In the genomic region with DNA sequence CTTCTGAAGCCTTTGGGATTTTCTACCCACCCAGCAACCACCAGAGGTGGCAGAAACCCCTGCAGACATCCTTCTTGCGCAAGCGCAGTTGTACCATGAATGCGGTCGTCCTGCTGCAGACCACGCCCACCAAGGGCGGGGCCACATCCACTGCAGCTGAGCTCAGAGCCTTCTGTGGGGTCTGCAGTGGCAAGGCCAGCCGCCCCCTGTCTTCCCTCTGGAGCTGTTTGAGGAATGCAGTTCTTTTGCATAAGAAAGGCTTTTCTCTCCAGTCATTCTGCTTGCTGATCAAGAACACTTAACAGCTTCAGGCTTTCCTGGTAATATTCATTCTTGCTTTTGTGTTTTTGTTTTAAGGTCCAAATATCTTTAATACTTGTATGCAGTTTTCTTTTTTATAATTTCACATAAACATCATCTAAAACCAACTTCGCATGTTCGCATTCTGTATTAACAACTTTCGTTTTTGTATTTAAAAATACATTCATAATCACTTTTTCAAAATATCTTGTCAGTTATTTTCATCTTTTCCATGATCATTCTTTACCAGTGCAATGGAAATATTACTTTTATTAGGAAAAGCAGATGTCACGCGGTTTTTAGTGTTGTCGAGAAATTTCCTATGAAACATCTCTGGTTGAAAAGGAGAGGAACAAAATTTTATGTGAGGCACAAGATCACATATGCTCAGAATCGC, we compare ENCODE assay signal across 16 cellular contexts.
DNase-seq lines count a peak whose midpoint lies in the region; FAIRE-seq and TF ChIP-seq lines count a peak whose summit lies in the region.
"Had no signal": no experiment of that assay in that cellular context is flagged by ENCODE, and none has a peak within 500 bp of the region (broad histone marks: within the 10 kb centered on the region; RNA-seq: fewer than 3 reads in every experiment).

No MANE protein-coding gene starts in this region.

- peak overlapping the region; percentile 97 for H4K5ac ChIP-seq in H1 (ENCODE audit: insufficient read length, low read depth, low read length)

- peak in 1 of 2 experiments; percentile 37; a peak in 1 of 3 replicates for TF ChIP-seq EP300 in H1 (IDR thresholded peaks at IDR 0.05; ENCODE audit: borderline replicate concordance in 1 of 2, low read depth in 2 of 2, low read length in 2 of 2)

- WGBS in HUES64: 45% methylated on average over 14 of the region's 14 CpGs
- 40 to 100% methylated on average over 3 to 14 of the region's 14 CpGs for WGBS in H1 (ENCODE audit: extremely low coverage in 1 of 2, insufficient coverage in 1 of 2, insufficient read length in 1 of 2, insufficient replicate concordance in 2 of 2, low coverage in 1 of 2, low lambda C conversion rate in 2 of 2, missing lambda C conversion rate in 1 of 2), 2 experiments

- no peak overlapping the region for H3K14ac ChIP-seq in H1 (ENCODE audit: insufficient read length)

- H3K79me1 ChIP-seq in H1 (ENCODE audit: low read depth, low read length): no peaks in the 10 kb centered on the region

- TF ChIP-seq POLR2A in H1 (IDR thresholded peaks at IDR 0.05; ENCODE audit: control extremely low read depth in 1 of 2, low read depth in 2 of 2, low read length in 2 of 2): no peak; a peak in 1 of 3 replicates

- peak; percentile 88 to 97 for DNase-seq in H1 (ENCODE audit: low read depth in 1 of 2, low spot score in 2 of 2)
- peak; percentile 57 for DNase-seq in iPS-NIHi11 (ENCODE audit: low spot score)
- DNase-seq in retinal pigment epithelial cell (ENCODE audit: low read depth): peak; percentile 16
- no peak for DNase-seq in NCI-H510A (lab: John Stamatoyannopoulos, UW)
- DNase-seq in stimulated activated CD4-positive, alpha-beta T cell treated with anti-CD3 and anti-CD28 coated beads, Interleukin-2, amount 100 ng/mL, for 48 hours: no peak
- DNase-seq in stimulated activated naive CD4-positive, alpha-beta T cell (lab: John Stamatoyannopoulos, UW): no peak
- no peak for DNase-seq in GM10266 (ENCODE audit: extremely low spot score)
- DNase-seq: activated CD8-positive, alpha-beta T cell treated with anti-CD3 and anti-CD28 coated beads, Interleukin-2, amount 10 ng/mL, durations not matched to agents 7 days and 5 days; CD8-positive, alpha-beta memory T cell; NCI-H2081; OCI-M1; stimulated activated CD4-positive, alpha-beta T cell treated with anti-CD3 and anti-CD28 coated beads, Interleukin-1b, Interleukin-23, amount 100 ng/mL, for 48 hours; stimulated activated naive CD8-positive, alpha-beta T cell treated with anti-CD3 and anti-CD28 coated beads, Interleukin-15, Interleukin-2, amounts not matched to agents 100 U/mL and 50 U/mL, for 24 hours had no signal

- no peak overlapping the region for H2BK12ac ChIP-seq in H1 (ENCODE audit: low read depth, low read length)

- H2BK5ac ChIP-seq in H1 (ENCODE audit: low read depth, low read length): peak overlapping the region; percentile 87; the same call in 1 of the 2 replicates

- H3K4me2 ChIP-seq in H1 (ENCODE audit: insufficient read depth in 1 of 2, low read depth in 2 of 2, low read length in 2 of 2): peak overlapping the region; percentile 59 to 67

- H3K36me3 ChIP-seq in HUES64 (ENCODE audit: insufficient read depth, low read length) (no peaks in the 10 kb centered on the region), H1 (ENCODE audit: control insufficient read depth in 2 of 4, insufficient read depth in 4 of 4, low read length in 3 of 4) (no peaks in the 10 kb centered on the region)
- H3K36me3 ChIP-seq: neutrophil had no signal

- H3K27me3 ChIP-seq in HUES64 (ENCODE audit: insufficient read depth, low read length) (no peaks in the 10 kb centered on the region), H1 (replicated peaks in 1 of 4; ENCODE audit: control insufficient read depth in 3 of 4, extremely low read depth in 1 of 4, insufficient read depth in 3 of 4, low read length in 3 of 4) (no peaks in the 10 kb centered on the region)
- H3K27me3 ChIP-seq: neutrophil had no signal

- H3K27ac ChIP-seq in HUES64 (ENCODE audit: low read depth, low read length) (peak overlapping the region; percentile 98), H1 (ENCODE audit: low read depth, low read length) (peak overlapping the region; percentile 41; the same call in 1 of the 2 replicates)
- H3K27ac ChIP-seq: neutrophil had no signal

- peak overlapping the region; percentile 65; the same call in 1 of the 2 replicates for H3K18ac ChIP-seq in H1 (ENCODE audit: extremely low read depth, low read length)

- H2AK5ac ChIP-seq in H1 (ENCODE audit: low read depth, low read length): no peak overlapping the region

- H3K4ac ChIP-seq in H1 (replicated peaks; ENCODE audit: insufficient read length, low read depth, low read length): no peak overlapping the region

- POLR2A ChIA-PET in H1 (lab: Charles Lee; ENCODE audit: partially characterized antibody): interaction anchor here (0.7 to 4.6 kb wide), 6 partner anchors 9 to 101 kb away, joined by 3 to 50 read pairs (median 3); a partner anchor contains a TSS

- H3K23ac ChIP-seq in H1 (ENCODE audit: insufficient read length): no peak overlapping the region

- H3K79me2 ChIP-seq in H1 (ENCODE audit: control insufficient read depth in 1 of 2, insufficient read depth in 2 of 2, low read length in 2 of 2): no peaks in the 10 kb centered on the region

- no peaks in the 10 kb centered on the region for H4K20me1 ChIP-seq in H1 (replicated peaks in 1 of 2; ENCODE audit: control insufficient read depth in 1 of 2, insufficient read depth in 2 of 2, low read length in 2 of 2)

- no peak overlapping the region for H4K8ac ChIP-seq in H1 (ENCODE audit: extremely low read depth, insufficient read depth, low read length)

- H3K4me1 ChIP-seq in HUES64 (ENCODE audit: insufficient read depth, low read length) (peaks cover 27% of the 10 kb centered on the region), H1 (replicated peaks in 1 of 4; ENCODE audit: control insufficient read depth in 3 of 4, insufficient read depth in 4 of 4, low read length in 3 of 4) (peaks cover 0 to 6% (median 1%) of the 10 kb centered on the region in 4 experiments; a peak in 3 of 7 replicates)

- H2AFZ ChIP-seq in H1 (ENCODE audit: low read length): no peak overlapping the region

- no peak overlapping the region for H3K56ac ChIP-seq in H1 (replicated peaks; ENCODE audit: insufficient read length, low read depth, low read length)

- TF ChIP-seq RAD21 in H1 (IDR thresholded peaks at IDR 0.05 in 1 of 2, conservative IDR thresholded peaks at IDR 0.05 in 1 of 2; ENCODE audit: low read depth in 2 of 2, low read length in 2 of 2): peak; percentile 24 to 25; a peak in 3 of 4 replicates

- H2BK15ac ChIP-seq in H1 (ENCODE audit: low read length): no peak overlapping the region

- CTCF ChIA-PET in H1 (lab: Charles Lee; ENCODE audit: partially characterized antibody): interaction anchor here (0.7 kb wide), 1 partner anchor 42 kb away, joined by 3 read pairs; no protein-coding TSS in a partner anchor

- H2BK20ac ChIP-seq in H1 (ENCODE audit: low read length): no peak overlapping the region; the same call in 1 of the 2 replicates

- FAIRE-seq in H1 (lab: Jason Lieb, UNC): peak; percentile 94
- FAIRE-seq: H54 had no signal

- peak overlapping the region; percentile 59 for H3K4me3 ChIP-seq in HUES64 (ENCODE audit: low read length)
- H3K4me3 ChIP-seq in H1 (ENCODE audit: extremely low read depth in 1 of 4, insufficient read depth in 2 of 4, low read depth in 3 of 4, low read length in 4 of 4): peak overlapping the region in 3 of 4 experiments; percentile 1 to 57 (median 34); a peak in 5 of 8 replicates
- peak overlapping the region; percentile 51 for H3K4me3 ChIP-seq in retinal pigment epithelial cell (ENCODE audit: low read length)

- H4K91ac ChIP-seq in H1 (replicated peaks; ENCODE audit: insufficient read length, low read length): peak overlapping the region; percentile 36

- peak overlapping the region; percentile 36 for H2BK120ac ChIP-seq in H1 (replicated peaks; ENCODE audit: low read depth, low read length)

- H3K9me3 ChIP-seq in HUES64 (ENCODE audit: insufficient read depth, low read depth, low read length) (peaks cover 30% of the 10 kb centered on the region), H1 (ENCODE audit: insufficient read depth in 2 of 2, low read depth in 1 of 2, low read length in 1 of 2) (peaks cover 0 to 12% of the 10 kb centered on the region in 2 experiments; a peak in 3 of 4 replicates)
- H3K9me3 ChIP-seq: neutrophil had no signal

- H3K23me2 ChIP-seq in H1 (ENCODE audit: low read depth, low read length): no peaks in the 10 kb centered on the region

- peak overlapping the region; percentile 88 for H3K9ac ChIP-seq in HUES64 (ENCODE audit: low read depth, low read length)
- peak overlapping the region in 1 of 4 experiments; percentile 42; a peak in 1 of 7 replicates for H3K9ac ChIP-seq in H1 (replicated peaks in 1 of 4; ENCODE audit: extremely low read depth in 1 of 4, low read depth in 3 of 4, low read length in 3 of 4)

- peak in 1 of 3 experiments; percentile 19; a peak in 1 of 4 replicates for TF ChIP-seq CTCF in H1 (IDR thresholded peaks at IDR 0.05; ENCODE audit: control extremely low read depth in 1 of 3, insufficient read depth in 1 of 3, low read depth in 1 of 3, low read length in 3 of 3)
- TF ChIP-seq CTCF in retinal pigment epithelial cell (conservative IDR thresholded peaks at IDR 0.05; ENCODE audit: low read depth, low read length): peak; percentile 3
- TF ChIP-seq CTCF in GM10266 (IDR thresholded peaks at IDR 0.05; ENCODE audit: control insufficient read depth, insufficient read depth, low read depth, missing control alignments): no peak

TF ChIP-seq in H1, 55 proteins besides CTCF, POLR2A, EP300 and RAD21 (continues in another document):
- no peak for TF ChIP-seq SAP30 (IDR thresholded peaks at IDR 0.05; ENCODE audit: insufficient read depth, insufficient replicate concordance, low read length)
- peak; percentile 59 for TF ChIP-seq NRF1 (IDR thresholded peaks at IDR 0.05; ENCODE audit: low read depth, low read length)
- TF ChIP-seq HDAC2 (IDR thresholded peaks at IDR 0.05; ENCODE audit: borderline replicate concordance in 1 of 2, low read depth in 2 of 2, low read length in 2 of 2): no peak
- no peak for TF ChIP-seq RBBP5 (IDR thresholded peaks at IDR 0.05; ENCODE audit: borderline replicate concordance, low read depth, low read length)
- peak; percentile 55 for TF ChIP-seq CTBP2 (IDR thresholded peaks at IDR 0.05; ENCODE audit: borderline replicate concordance, insufficient read depth, insufficient read length, low read length)
- TF ChIP-seq CEBPB (IDR thresholded peaks at IDR 0.05; ENCODE audit: low read depth, low read length): peak; percentile 95
- TF ChIP-seq, protein P1, sequence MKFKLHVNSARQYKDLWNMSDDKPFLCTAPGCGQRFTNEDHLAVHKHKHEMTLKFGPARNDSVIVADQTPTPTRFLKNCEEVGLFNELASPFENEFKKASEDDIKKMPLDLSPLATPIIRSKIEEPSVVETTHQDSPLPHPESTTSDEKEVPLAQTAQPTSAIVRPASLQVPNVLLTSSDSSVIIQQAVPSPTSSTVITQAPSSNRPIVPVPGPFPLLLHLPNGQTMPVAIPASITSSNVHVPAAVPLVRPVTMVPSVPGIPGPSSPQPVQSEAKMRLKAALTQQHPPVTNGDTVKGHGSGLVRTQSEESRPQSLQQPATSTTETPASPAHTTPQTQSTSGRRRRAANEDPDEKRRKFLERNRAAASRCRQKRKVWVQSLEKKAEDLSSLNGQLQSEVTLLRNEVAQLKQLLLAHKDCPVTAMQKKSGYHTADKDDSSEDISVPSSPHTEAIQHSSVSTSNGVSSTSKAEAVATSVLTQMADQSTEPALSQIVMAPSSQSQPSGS (IDR thresholded peaks at IDR 0.05; ENCODE audit: low read length): no peak

Comparison
In these comparisons a context has a peak if more than half of its experiments do, and no peak if none do; other contexts are left out.
1. DNase-seq: peak in H1 (2 of 2), iPS-NIHi11 (single experiment) and retinal pigment epithelial cell (single experiment); none in NCI-H510A (single experiment), stimulated activated CD4-positive, alpha-beta T cell treated with anti-CD3 and anti-CD28 coated beads, Interleukin-2, amount 100 ng/mL, for 48 hours (0 of 2), stimulated activated naive CD4-positive, alpha-beta T cell (0 of 6) and GM10266 (single experiment).
2. Peak in every context shown above with its lines, with median percentiles within 50 percentile points of each other: H3K4me3 ChIP-seq.